In genomic region chr4:26459054-26459755, GRCh38 we compare ENCODE assay signal across 8 cellular contexts. TPM values are rescaled to one million over a fixed set of nuclear protein-coding genes. Genes with fewer than 3 reads are reported as not detected.
DNase-seq lines count a peak whose midpoint lies in the region; ATAC-seq and TF ChIP-seq lines count a peak whose summit lies in the region.

No MANE protein-coding gene starts in this region.

- H3K9me3 Mint-ChIP-seq in brain = peaks cover 0 to 5% (median 0%) of the 10 kb centered on the region in 5 experiments

- intact Hi-C loops in thyroid gland (cut with DNase I) = no loop called here

- H3K4me3 Mint-ChIP-seq in brain = no peak overlapping the region

- 34 to 36% methylated on average over 19 of the region's 19 CpGs for WGBS in thyroid gland, 2 donors

- no peaks in the 10 kb centered on the region for H3K36me3 Mint-ChIP-seq in brain

- POLR2A ChIA-PET in AG04450 (lab: Yijun Ruan, JAX) = interaction anchor here (0.6 to 1.7 kb wide), 2 partner anchors 109 to 547 kb away, joined by 3 to 7 read pairs; no protein-coding TSS in a partner anchor
- POLR2A ChIA-PET in GM10248 (lab: Yijun Ruan, JAX) = no interaction called here

- peak; percentile 73 for ATAC-seq in HG02973 (IDR thresholded peaks at IDR 0.05; ENCODE audit: unreplicated experiment)

- peak overlapping the region in 2 of 5 experiments; percentile 19 to 49 for H3K27ac Mint-ChIP-seq in brain

- H3K27ac ChIP-seq in AG04450 (ENCODE audit: low read depth, low read length) (peak overlapping the region; percentile 76), thyroid gland (no peak overlapping the region)

- CTCF ChIA-PET in AG04450 (lab: Charles Lee) (interaction anchor here (0.6 to 5.1 kb wide), 33 partner anchors 10 to 551 kb away, joined by 3 to 62 read pairs (median 4); partner anchors contain the start of genes STIM2 and TBC1D19), GM10248 (lab: Yijun Ruan, JAX) (interaction anchor here (1.0 to 2.2 kb wide), 11 partner anchors 10 to 560 kb away, joined by 3 to 10 read pairs (median 3); no protein-coding TSS in a partner anchor)

- no peaks in the 10 kb centered on the region for H3K36me3 ChIP-seq in thyroid gland

- no peak for TF ChIP-seq POLR2A in thyroid gland (IDR thresholded peaks at IDR 0.05)

- no peaks in the 10 kb centered on the region for H3K4me1 ChIP-seq in thyroid gland

- H3K27me3 ChIP-seq in AG04450 (ENCODE audit: control insufficient read depth, insufficient read depth, low read length) (no peaks in the 10 kb centered on the region), thyroid gland (no peaks in the 10 kb centered on the region)

- DNase-seq in AG04450 (ENCODE audit: low read depth, low spot score) (peak; percentile 66), GM10248 (ENCODE audit: extremely low spot score) (peak; percentile 65), NCI-H748 (lab: John Stamatoyannopoulos, UW; ENCODE audit: unreplicated experiment) (peak; percentile 50), islet precursor cell (peak; percentile 46), thyroid gland (no peak), NCI-H1048 (lab: John Stamatoyannopoulos, UW) (no peak)

- peaks cover 15% of the 10 kb centered on the region for H3K4me1 Mint-ChIP-seq in brain

- H3K9me3 ChIP-seq in AG04450 (ENCODE audit: control insufficient read depth, insufficient read depth, low read length) (peaks cover 7% of the 10 kb centered on the region; the same call in 1 of the 2 replicates), thyroid gland (no peaks in the 10 kb centered on the region)

- H3K27me3 Mint-ChIP-seq in brain = no peaks in the 10 kb centered on the region

- peak; percentile 65 for TF ChIP-seq CTCF in AG04450 (IDR thresholded peaks at IDR 0.05; ENCODE audit: low read depth, low read length)
- peak; percentile 55 for TF ChIP-seq CTCF in GM10248 (IDR thresholded peaks at IDR 0.05; ENCODE audit: control extremely low read depth, extremely low read depth, low read depth, missing control alignments)
- peak; percentile 60 to 72 for TF ChIP-seq CTCF in brain (conservative IDR thresholded peaks at IDR 0.05)
- TF ChIP-seq CTCF in thyroid gland (IDR thresholded peaks at IDR 0.05) = peak in 5 of 6 experiments; percentile 17 to 61 (median 49)

- H3K4me3 ChIP-seq in AG04450 (ENCODE audit: low read depth, low read length) (peak overlapping the region; percentile 15; the same call in 1 of the 2 replicates), thyroid gland (replicated peaks in 1 of 3) (no peak overlapping the region)

RNA-seq across cellular contexts. Expression of gene CCKAR, which starts 31.1 kb away (rescaled TPM):
- polyA plus RNA-seq in AG04450 (2011; rRNA removed) = 0.10 and 0.27 TPM in 2 replicates
- polyA minus RNA-seq in AG04450 (2011; rRNA and poly(A)+ RNA removed) = 0.22 and 0.55 TPM in 2 replicates
- polyA plus RNA-seq in brain (ENCODE audit: insufficient read depth, low read depth, low replicate concordance) = 0.19 TPM
- total RNA-seq in thyroid gland = not detected

Comparison
In these comparisons a context has a peak if more than half of its experiments do, and no peak if none do; other contexts are left out.
1. DNase-seq: peak in AG04450 (single experiment), GM10248 (single experiment), NCI-H748 (single experiment) and islet precursor cell (single experiment); none in thyroid gland (0 of 2) and NCI-H1048 (single experiment).
2. Peak in every context shown above with its lines, with median percentiles within 50 percentile points of each other: CTCF ChIP-seq.